8 cellular contexts compared by ENCODE assay signal in genomic region chr6:26020291-26020982, GRCh38. TPM values are rescaled to one million over a fixed set of nuclear protein-coding genes. Genes with fewer than 3 reads are reported as not detected.
A peak's percentile ranks its signal among the peaks of the same experiment; 100 is the strongest.
DNase-seq lines count a peak whose midpoint lies in the region; ATAC-seq, FAIRE-seq and TF ChIP-seq lines count a peak whose summit lies in the region.

No MANE protein-coding gene starts in this region.

- TF ChIP-seq CTCF in GM12864 (IDR thresholded peaks at IDR 0.05; ENCODE audit: low read depth, low read length, missing control alignments) (no peak), left ventricle myocardium inferior (IDR thresholded peaks at IDR 0.05; ENCODE audit: borderline replicate concordance) (no peak), progenitor cell of endocrine pancreas (IDR thresholded peaks at IDR 0.05; ENCODE audit: unreplicated experiment) (no peak), D721Med (IDR thresholded peaks at IDR 0.05; ENCODE audit: insufficient read depth, missing control alignments) (no peak)

- intact Hi-C loops in left ventricle myocardium inferior (cut with micrococcal nuclease) = no loop called here

- H3K27ac Mint-ChIP-seq in progenitor cell of endocrine pancreas = peak overlapping the region; percentile 99

- no peaks in the 10 kb centered on the region for H3K36me3 ChIP-seq in left ventricle myocardium inferior

- peak overlapping the region; percentile 62 for H3K4me3 ChIP-seq in GM12864 (ENCODE audit: low read depth, low read length)
- H3K4me3 ChIP-seq in left ventricle myocardium inferior = peak overlapping the region; percentile 74

- peaks cover 10% of the 10 kb centered on the region for H3K9me3 Mint-ChIP-seq in progenitor cell of endocrine pancreas (ENCODE audit: low read depth)

- H3K27me3 Mint-ChIP-seq in progenitor cell of endocrine pancreas = no peaks in the 10 kb centered on the region

- H3K27me3 ChIP-seq in left ventricle myocardium inferior (ENCODE audit: low read depth) = no peaks in the 10 kb centered on the region

- H3K4me1 ChIP-seq in left ventricle myocardium inferior = peaks cover 52% of the 10 kb centered on the region

- no peak for FAIRE-seq in D721Med (lab: Jason Lieb, UNC)

- H3K27ac ChIP-seq in angular gyrus (ENCODE audit: low read depth, low read length) = peak overlapping the region; percentile 93
- peak overlapping the region; percentile 97 for H3K27ac ChIP-seq in left ventricle myocardium inferior (replicated peaks)

- H3K4me3 Mint-ChIP-seq in progenitor cell of endocrine pancreas (ENCODE audit: low read depth) = peak overlapping the region; percentile 95

- no peaks in the 10 kb centered on the region for H3K9me3 ChIP-seq in left ventricle myocardium inferior (replicated peaks)

- DNase-seq in GM12864 (ENCODE audit: low read depth) (peak; percentile 90), NCI-H1048 (lab: John Stamatoyannopoulos, UW) (peak; percentile 84), T-helper 1 cell (peak; percentile 51 to 95 (median 72)), left ventricle myocardium inferior (peak; percentile 73), progenitor cell of endocrine pancreas (ENCODE audit: low spot score, unreplicated experiment) (peak; percentile 35), D721Med (ENCODE audit: insufficient read length, low spot score) (no peak)

- peaks cover 31% of the 10 kb centered on the region for H3K4me1 Mint-ChIP-seq in progenitor cell of endocrine pancreas (ENCODE audit: low read depth)

- ATAC-seq in HG02588 (IDR thresholded peaks at IDR 0.05; ENCODE audit: unreplicated experiment) = peak; percentile 48

- peaks cover 10% of the 10 kb centered on the region for H3K36me3 Mint-ChIP-seq in progenitor cell of endocrine pancreas (ENCODE audit: insufficient read depth)

RNA-seq across cellular contexts. Expression of gene TRIM38, which starts 57.8 kb away (rescaled TPM):
- 2.2 TPM for total RNA-seq in left ventricle myocardium inferior
- 5.7 and 5.9 TPM in 2 replicates for total RNA-seq in progenitor cell of endocrine pancreas
